8 cellular contexts compared by ENCODE assay signal in genomic region chr19:35557539-35558399, GRCh38. TPM values are rescaled to one million over a fixed set of nuclear protein-coding genes. Genes with fewer than 3 reads are reported as not detected.
A peak's percentile ranks its signal among the peaks of the same experiment; 100 is the strongest.
DNase-seq lines count a peak whose midpoint lies in the region; ATAC-seq and TF ChIP-seq lines count a peak whose summit lies in the region.

No MANE protein-coding gene starts in this region.

- peak; percentile 24 to 57 (median 48) for DNase-seq in CD4-positive, CD25-positive, alpha-beta regulatory T cell
- DNase-seq in NAMALWA (ENCODE audit: low spot score) (peak; percentile 86), epithelial cell of proximal tubule (ENCODE audit: low read depth) (no peak), suprapubic skin (ENCODE audit: low spot score in 2 of 2) (no peak), HFFc6 (no peak)
- peak; percentile 58 for DNase-seq in activated CD8-positive, alpha-beta T cell treated with anti-CD3 and anti-CD28 coated beads, Interleukin-2, amount 10 ng/mL, durations not matched to agents 7 days and 5 days

- H3K4me3 Mint-ChIP-seq in CD4-positive, CD25-positive, alpha-beta regulatory T cell, result peak overlapping the region; percentile 57 to 85 (median 64)
- peak overlapping the region; percentile 53 for H3K4me3 Mint-ChIP-seq in activated CD8-positive, alpha-beta T cell treated with anti-CD3 and anti-CD28 coated beads, Interleukin-2, amount 10 ng/mL, durations not matched to agents 7 days and 5 days
- H3K4me3 Mint-ChIP-seq in nephron (peak overlapping the region; percentile 79 to 84 (median 79)), HFFc6 (no peak overlapping the region; the same call in 1 of the 2 replicates)

- H3K36me3 Mint-ChIP-seq in CD4-positive, CD25-positive, alpha-beta regulatory T cell, result no peaks in the 10 kb centered on the region
- H3K36me3 Mint-ChIP-seq in activated CD8-positive, alpha-beta T cell treated with anti-CD3 and anti-CD28 coated beads, Interleukin-2, amount 10 ng/mL, durations not matched to agents 7 days and 5 days (ENCODE audit: low read depth), result no peaks in the 10 kb centered on the region
- H3K36me3 Mint-ChIP-seq in nephron (ENCODE audit: low read depth), result no peaks in the 10 kb centered on the region
- H3K36me3 Mint-ChIP-seq in HFFc6 (ENCODE audit: low read depth), result no peaks in the 10 kb centered on the region

- peak; percentile 45 to 54 for ATAC-seq in CD4-positive, CD25-positive, alpha-beta regulatory T cell (ENCODE audit: low read depth in 2 of 2)
- ATAC-seq in activated CD8-positive, alpha-beta T cell treated with anti-CD3 and anti-CD28 coated beads, Interleukin-2, amount 10 ng/mL, durations not matched to agents 7 days and 5 days, result peak; percentile 70
- no peak for ATAC-seq in GM21515 (IDR thresholded peaks at IDR 0.05; ENCODE audit: unreplicated experiment)

- peak overlapping the region in 1 of 3 donors; percentile 36 for H3K27ac Mint-ChIP-seq in CD4-positive, CD25-positive, alpha-beta regulatory T cell
- no peak overlapping the region for H3K27ac Mint-ChIP-seq in activated CD8-positive, alpha-beta T cell treated with anti-CD3 and anti-CD28 coated beads, Interleukin-2, amount 10 ng/mL, durations not matched to agents 7 days and 5 days
- no peak overlapping the region for H3K27ac Mint-ChIP-seq in nephron
- no peak overlapping the region for H3K27ac Mint-ChIP-seq in HFFc6

- no peak for TF ChIP-seq EP300 in suprapubic skin (IDR thresholded peaks at IDR 0.05)

- TF ChIP-seq CTCF in epithelial cell of proximal tubule (conservative IDR thresholded peaks at IDR 0.05; ENCODE audit: low read depth, low read length) (no peak), nephron (IDR thresholded peaks at IDR 0.05; ENCODE audit: unreplicated experiment in 3 of 3) (no peak), suprapubic skin (IDR thresholded peaks at IDR 0.05) (no peak), HFFc6 (IDR thresholded peaks at IDR 0.05) (no peak)

- H3K27me3 ChIP-seq in CD4-positive, CD25-positive, alpha-beta regulatory T cell (ENCODE audit: control insufficient read depth, insufficient read depth, low read length), result no peaks in the 10 kb centered on the region
- H3K27me3 ChIP-seq in suprapubic skin, result peaks cover 52% of the 10 kb centered on the region

- no peak for TF ChIP-seq POLR2A in suprapubic skin (IDR thresholded peaks at IDR 0.05)

- H3K4me1 Mint-ChIP-seq in CD4-positive, CD25-positive, alpha-beta regulatory T cell, result peaks cover 0 to 20% (median 3%) of the 10 kb centered on the region in 4 donors
- H3K4me1 Mint-ChIP-seq in activated CD8-positive, alpha-beta T cell treated with anti-CD3 and anti-CD28 coated beads, Interleukin-2, amount 10 ng/mL, durations not matched to agents 7 days and 5 days (ENCODE audit: low read depth), result peaks cover 8% of the 10 kb centered on the region
- peaks cover 5% of the 10 kb centered on the region for H3K4me1 Mint-ChIP-seq in nephron
- no peaks in the 10 kb centered on the region for H3K4me1 Mint-ChIP-seq in HFFc6 (ENCODE audit: low read depth)

- POLR2A ChIA-PET in activated CD8-positive, alpha-beta T cell treated with anti-CD3 and anti-CD28 coated beads, Interleukin-2, amount 10 ng/mL, durations not matched to agents 7 days and 5 days (lab: Charles Lee), result no interaction called here

- H3K4me3 ChIP-seq in CD4-positive, CD25-positive, alpha-beta regulatory T cell (ENCODE audit: low read depth, low read length), result peak overlapping the region; percentile 32
- H3K4me3 ChIP-seq in epithelial cell of proximal tubule (ENCODE audit: low read depth, low read length), result peak overlapping the region; percentile 40
- peak overlapping the region; percentile 41 for H3K4me3 ChIP-seq in suprapubic skin

- WGBS in suprapubic skin, result 6% methylated on average over 42 of the region's 60 CpGs

- H3K9me3 Mint-ChIP-seq in CD4-positive, CD25-positive, alpha-beta regulatory T cell, result peaks cover 0 to 1% (median 0%) of the 10 kb centered on the region in 7 donors
- H3K9me3 Mint-ChIP-seq in activated CD8-positive, alpha-beta T cell treated with anti-CD3 and anti-CD28 coated beads, Interleukin-2, amount 10 ng/mL, durations not matched to agents 7 days and 5 days (ENCODE audit: insufficient read depth), result no peaks in the 10 kb centered on the region
- no peaks in the 10 kb centered on the region for H3K9me3 Mint-ChIP-seq in nephron
- no peaks in the 10 kb centered on the region for H3K9me3 Mint-ChIP-seq in HFFc6

- CTCF ChIA-PET in activated CD8-positive, alpha-beta T cell treated with anti-CD3 and anti-CD28 coated beads, Interleukin-2, amount 10 ng/mL, durations not matched to agents 7 days and 5 days (lab: Charles Lee), result interaction anchor here (1.0 to 1.6 kb wide), 5 partner anchors 9 to 137 kb away, joined by 3 to 6 read pairs (median 4); partner anchors contain the start of gene COX6B1

- H3K9me3 ChIP-seq in CD4-positive, CD25-positive, alpha-beta regulatory T cell (ENCODE audit: control insufficient read depth in 2 of 2, low read length in 2 of 2), result no peaks in the 10 kb centered on the region
- no peaks in the 10 kb centered on the region for H3K9me3 ChIP-seq in suprapubic skin

- H3K36me3 ChIP-seq in CD4-positive, CD25-positive, alpha-beta regulatory T cell (ENCODE audit: control insufficient read depth, insufficient read depth, low read length), result no peaks in the 10 kb centered on the region
- no peaks in the 10 kb centered on the region for H3K36me3 ChIP-seq in suprapubic skin

- H3K4me1 ChIP-seq in CD4-positive, CD25-positive, alpha-beta regulatory T cell (ENCODE audit: control insufficient read depth, insufficient read depth, low read length, poor library complexity, severe bottlenecking), result peaks cover 15% of the 10 kb centered on the region
- H3K4me1 ChIP-seq in suprapubic skin, result peaks cover 13% of the 10 kb centered on the region

- no peak overlapping the region for H3K27ac ChIP-seq in CD4-positive, CD25-positive, alpha-beta regulatory T cell (ENCODE audit: insufficient read depth, low read length, poor library complexity, severe bottlenecking)
- H3K27ac ChIP-seq in suprapubic skin, result no peak overlapping the region

- peaks cover 19% of the 10 kb centered on the region for H3K27me3 Mint-ChIP-seq in CD4-positive, CD25-positive, alpha-beta regulatory T cell
- peaks cover 31% of the 10 kb centered on the region for H3K27me3 Mint-ChIP-seq in activated CD8-positive, alpha-beta T cell treated with anti-CD3 and anti-CD28 coated beads, Interleukin-2, amount 10 ng/mL, durations not matched to agents 7 days and 5 days (ENCODE audit: low read depth)
- H3K27me3 Mint-ChIP-seq in nephron (ENCODE audit: low read depth) (peaks cover 79% of the 10 kb centered on the region), HFFc6 (ENCODE audit: insufficient read depth) (peaks cover 43% of the 10 kb centered on the region)

RNA-seq across cellular contexts. Expression of gene ATP4A, which starts 5.7 kb away (rescaled TPM):
- not detected for total RNA-seq in CD4-positive, CD25-positive, alpha-beta regulatory T cell
- polyA plus RNA-seq in CD4-positive, CD25-positive, alpha-beta regulatory T cell, result not detected
- total RNA-seq in activated CD8-positive, alpha-beta T cell treated with anti-CD3 and anti-CD28 coated beads, Interleukin-2, amount 10 ng/mL, durations not matched to agents 7 days and 5 days, result not detected
- not detected in 2 replicates for total RNA-seq in epithelial cell of proximal tubule
- total RNA-seq in suprapubic skin, result not detected
- total RNA-seq in HFFc6 (2021; fragmentation: NEBNext Ultra II Directional; extraction: Animal tissue kit (Norgen Biotek cat#: 25700)), result not detected

RNA-seq across cellular contexts. Expression of gene TMEM147, which starts 12.3 kb away (rescaled TPM):
- total RNA-seq in CD4-positive, CD25-positive, alpha-beta regulatory T cell, result 37.1 TPM
- 100 to 1,000 TPM; 155 to 179 (median 160) TPM for polyA plus RNA-seq in CD4-positive, CD25-positive, alpha-beta regulatory T cell
- 10 to 100 TPM; 53.3 to 54.1 TPM for total RNA-seq in activated CD8-positive, alpha-beta T cell treated with anti-CD3 and anti-CD28 coated beads, Interleukin-2, amount 10 ng/mL, durations not matched to agents 7 days and 5 days
- total RNA-seq in epithelial cell of proximal tubule (157 and 167 TPM in 2 replicates), suprapubic skin (100 to 1,000 TPM in 3 of 4 donors, 10 to 100 TPM in 1; 67.5 to 158 (median 118) TPM)
- 100 to 1,000 TPM; 104 to 130 (median 115) TPM for total RNA-seq in HFFc6 (2021; fragmentation: NEBNext Ultra II Directional; extraction: Animal tissue kit (Norgen Biotek cat#: 25700))

RNA-seq across cellular contexts. Expression of gene GAPDHS, which starts 24.5 kb away (rescaled TPM):
- total RNA-seq in CD4-positive, CD25-positive, alpha-beta regulatory T cell, result not detected
- not detected for polyA plus RNA-seq in CD4-positive, CD25-positive, alpha-beta regulatory T cell
- not detected for total RNA-seq in activated CD8-positive, alpha-beta T cell treated with anti-CD3 and anti-CD28 coated beads, Interleukin-2, amount 10 ng/mL, durations not matched to agents 7 days and 5 days
- total RNA-seq in epithelial cell of proximal tubule, result not detected in 2 replicates
- total RNA-seq in suprapubic skin, result 1 to 10 TPM; 4.1 to 8.4 (median 6.4) TPM
- not detected for total RNA-seq in HFFc6 (2021; fragmentation: NEBNext Ultra II Directional; extraction: Animal tissue kit (Norgen Biotek cat#: 25700))

RNA-seq across cellular contexts. Expression of gene PMIS2, which starts 28.2 kb away (rescaled TPM):
- total RNA-seq in CD4-positive, CD25-positive, alpha-beta regulatory T cell, result not detected
- polyA plus RNA-seq in CD4-positive, CD25-positive, alpha-beta regulatory T cell, result not detected
- total RNA-seq in activated CD8-positive, alpha-beta T cell treated with anti-CD3 and anti-CD28 coated beads, Interleukin-2, amount 10 ng/mL, durations not matched to agents 7 days and 5 days, result not detected
- not detected in 2 replicates for total RNA-seq in epithelial cell of proximal tubule
- total RNA-seq in suprapubic skin, result not detected
- total RNA-seq in HFFc6 (2021; fragmentation: NEBNext Ultra II Directional; extraction: Animal tissue kit (Norgen Biotek cat#: 25700)), result not detected

RNA-seq across cellular contexts. Expression of gene SBSN, which starts 29.7 kb away (rescaled TPM):
- total RNA-seq in CD4-positive, CD25-positive, alpha-beta regulatory T cell, result not detected
- polyA plus RNA-seq in CD4-positive, CD25-positive, alpha-beta regulatory T cell, result not detected
- not detected for total RNA-seq in activated CD8-positive, alpha-beta T cell treated with anti-CD3 and anti-CD28 coated beads, Interleukin-2, amount 10 ng/mL, durations not matched to agents 7 days and 5 days
- total RNA-seq in epithelial cell of proximal tubule (not detected in 2 replicates), suprapubic skin (1,000 to 10,000 TPM in 3 of 4 donors, 100 to 1,000 TPM in 1; 308 to 1,594 (median 1,430) TPM)
- 1 to 10 TPM; 1.6 to 3.3 (median 2.0) TPM for total RNA-seq in HFFc6 (2021; fragmentation: NEBNext Ultra II Directional; extraction: Animal tissue kit (Norgen Biotek cat#: 25700))

Comparison
In these comparisons a context has a peak if more than half of its experiments do, and no peak if none do; other contexts are left out.
1. DNase-seq: peak in CD4-positive, CD25-positive, alpha-beta regulatory T cell (3 of 3), NAMALWA (single experiment) and activated CD8-positive, alpha-beta T cell treated with anti-CD3 and anti-CD28 coated beads, Interleukin-2, amount 10 ng/mL, durations not matched to agents 7 days and 5 days (single experiment); none in epithelial cell of proximal tubule (single experiment), suprapubic skin (0 of 2) and HFFc6 (single experiment).
2. Peak in every context shown above with its lines, with median percentiles within 50 percentile points of each other: H3K4me3 ChIP-seq.